In genomic region chr7:33155811-33156210, GRCh38 we compare ENCODE assay signal across 24 cellular contexts. TPM values are rescaled to one million over a fixed set of nuclear protein-coding genes. Genes with fewer than 3 reads are reported as not detected.
A peak's percentile ranks its signal among the peaks of the same experiment; 100 is the strongest.
DNase-seq lines count a peak whose midpoint lies in the region; ATAC-seq and TF ChIP-seq lines count a peak whose summit lies in the region.
"Had no signal": no experiment of that assay in that cellular context is flagged by ENCODE, and none has a peak within 500 bp of the region (broad histone marks: within the 10 kb centered on the region; RNA-seq: fewer than 3 reads in every experiment).

No MANE protein-coding gene starts in this region.

- no peak overlapping the region for H3K27ac ChIP-seq in esophagus squamous epithelium
- H3K27ac ChIP-seq: foreskin keratinocyte, psoas muscle had no signal

- no peaks in the 10 kb centered on the region for H3K27me3 ChIP-seq in esophagus squamous epithelium
- H3K27me3 ChIP-seq: foreskin keratinocyte had no signal

- no peaks in the 10 kb centered on the region for H3K9me3 Mint-ChIP-seq in activated T-helper 17 cell treated with anti-CD3 and anti-CD28 coated beads, Interleukin-2, amount 50 U/mL, for 72 hours
- H3K9me3 Mint-ChIP-seq: activated naive CD8-positive, alpha-beta T cell treated with anti-CD3 and anti-CD28 coated beads, Interleukin-2, amount 50 U/mL, for 24 hours; CD4-positive, CD25-positive, alpha-beta regulatory T cell; central memory CD8-positive, alpha-beta T cell; mesothelial cell of epicardium; nephron had no signal

- H3K9me3 ChIP-seq in esophagus squamous epithelium, result no peaks in the 10 kb centered on the region
- H3K9me3 ChIP-seq: psoas muscle had no signal

- TF ChIP-seq POLR2A in esophagus squamous epithelium (IDR thresholded peaks at IDR 0.05), result no peak

- DNase-seq in AG04449 (ENCODE audit: low read depth, low spot score) (peak; percentile 70), HCEC 1CT (peak; percentile 60), astrocyte of the spinal cord (ENCODE audit: low read depth, low spot score) (peak; percentile 91), glomerular visceral epithelial cell (ENCODE audit: extremely low spot score) (peak; percentile 76), esophagus squamous epithelium (lab: John Stamatoyannopoulos, UW) (no peak)
- DNase-seq in activated CD8-positive, alpha-beta memory T cell treated with anti-CD3 and anti-CD28 coated beads for 24 hours, result no peak
- DNase-seq: ACHN; activated CD8-positive, alpha-beta memory T cell treated with anti-CD3 and anti-CD28 coated beads, Interleukin-2, amount 10 ng/mL, durations not matched to agents 7 days and 5 days; activated naive CD8-positive, alpha-beta T cell treated with anti-CD3 and anti-CD28 coated beads, Interleukin-2, amount 50 U/mL, for 24 hours; CD4-positive, CD25-positive, alpha-beta regulatory T cell; DMS 273 treated with DMSO at 0.1 percent for 48 hours; effector memory CD4-positive, alpha-beta T cell; foreskin keratinocyte; NCI-H1930; NCI-H446 treated with DMSO at 0.1 percent for 48 hours; psoas muscle; RPMI8226; SW 1271 had no signal

- no peak overlapping the region for H3K27ac Mint-ChIP-seq in activated T-helper 17 cell treated with anti-CD3 and anti-CD28 coated beads, Interleukin-2, amount 50 U/mL, for 72 hours
- H3K27ac Mint-ChIP-seq: activated CD8-positive, alpha-beta memory T cell treated with anti-CD3 and anti-CD28 coated beads, Interleukin-2, amount 10 ng/mL, durations not matched to agents 7 days and 5 days; activated naive CD8-positive, alpha-beta T cell treated with anti-CD3 and anti-CD28 coated beads, Interleukin-2, amount 50 U/mL, for 24 hours; CD4-positive, CD25-positive, alpha-beta regulatory T cell; mesothelial cell of epicardium; nephron had no signal

- H3K4me1 ChIP-seq in esophagus squamous epithelium, result no peaks in the 10 kb centered on the region
- H3K4me1 ChIP-seq: foreskin keratinocyte had no signal

- POLR2A ChIA-PET in AG04449 (lab: Yijun Ruan, JAX), result no interaction called here

- CTCF ChIA-PET in AG04449 (lab: Yijun Ruan, JAX), result no interaction called here

- intact Hi-C loops in esophagus squamous epithelium (cut with DNase I), result no loop called here

- TF ChIP-seq CTCF in AG04449 (IDR thresholded peaks at IDR 0.05; ENCODE audit: insufficient read depth, low read length, missing control alignments) (no peak), astrocyte of the spinal cord (IDR thresholded peaks at IDR 0.05; ENCODE audit: low read depth, low read length) (no peak), esophagus squamous epithelium (IDR thresholded peaks at IDR 0.05) (no peak)

- no peak overlapping the region for H3K4me3 ChIP-seq in AG04449 (ENCODE audit: low read depth, low read length)
- H3K4me3 ChIP-seq in astrocyte of the spinal cord (ENCODE audit: low read depth, low read length), result no peak overlapping the region
- H3K4me3 ChIP-seq in esophagus squamous epithelium, result no peak overlapping the region
- H3K4me3 ChIP-seq: K562, psoas muscle had no signal

- no peaks in the 10 kb centered on the region for H3K4me1 Mint-ChIP-seq in activated T-helper 17 cell treated with anti-CD3 and anti-CD28 coated beads, Interleukin-2, amount 50 U/mL, for 72 hours
- H3K4me1 Mint-ChIP-seq: activated naive CD8-positive, alpha-beta T cell treated with anti-CD3 and anti-CD28 coated beads, Interleukin-2, amount 50 U/mL, for 24 hours; central memory CD8-positive, alpha-beta T cell had no signal

- ATAC-seq in HG02981 (IDR thresholded peaks at IDR 0.05; ENCODE audit: unreplicated experiment), result no peak
- no peak for ATAC-seq in activated T-helper 17 cell treated with anti-CD3 and anti-CD28 coated beads, Interleukin-2, amount 50 U/mL, for 72 hours (replicated peaks)
- ATAC-seq: activated CD8-positive, alpha-beta memory T cell treated with anti-CD3 and anti-CD28 coated beads, Interleukin-2, amount 10 ng/mL, durations not matched to agents 7 days and 5 days; activated naive CD8-positive, alpha-beta T cell treated with anti-CD3 and anti-CD28 coated beads, Interleukin-2, amount 50 U/mL, for 24 hours; foreskin keratinocyte; K562; psoas muscle had no signal

- H3K4me3 Mint-ChIP-seq in activated T-helper 17 cell treated with anti-CD3 and anti-CD28 coated beads, Interleukin-2, amount 50 U/mL, for 72 hours, result no peak overlapping the region
- H3K4me3 Mint-ChIP-seq: activated CD8-positive, alpha-beta memory T cell treated with anti-CD3 and anti-CD28 coated beads, Interleukin-2, amount 10 ng/mL, durations not matched to agents 7 days and 5 days; activated naive CD8-positive, alpha-beta T cell treated with anti-CD3 and anti-CD28 coated beads, Interleukin-2, amount 50 U/mL, for 24 hours; CD4-positive, CD25-positive, alpha-beta regulatory T cell; central memory CD8-positive, alpha-beta T cell; mesothelial cell of epicardium; nephron had no signal

- H3K36me3 ChIP-seq in esophagus squamous epithelium, result peaks cover 0 to 12% (median 0%) of the 10 kb centered on the region in 3 donors

- peaks cover 32% of the 10 kb centered on the region for H3K36me3 Mint-ChIP-seq in activated T-helper 17 cell treated with anti-CD3 and anti-CD28 coated beads, Interleukin-2, amount 50 U/mL, for 72 hours (ENCODE audit: low read depth)

- in situ Hi-C loops in astrocyte of the spinal cord (cut with HindIII; ENCODE audit: low sequenced_read_pairs), result no loop called here

- 68 to 91% methylated on average over 2 of the region's 2 CpGs for WGBS in esophagus squamous epithelium, 2 donors

- H3K27me3 Mint-ChIP-seq in activated T-helper 17 cell treated with anti-CD3 and anti-CD28 coated beads, Interleukin-2, amount 50 U/mL, for 72 hours, result no peaks in the 10 kb centered on the region
- H3K27me3 Mint-ChIP-seq: activated CD8-positive, alpha-beta memory T cell treated with anti-CD3 and anti-CD28 coated beads, Interleukin-2, amount 10 ng/mL, durations not matched to agents 7 days and 5 days; activated naive CD8-positive, alpha-beta T cell treated with anti-CD3 and anti-CD28 coated beads, Interleukin-2, amount 50 U/mL, for 24 hours; CD4-positive, CD25-positive, alpha-beta regulatory T cell; central memory CD8-positive, alpha-beta T cell had no signal

RNA-seq across cellular contexts. Expression of gene BBS9, which starts 26.4 kb away (rescaled TPM):
- 10 to 100 TPM in 1 of 4 donors, 1 to 10 TPM in 3; 4.8 to 16.8 (median 7.6) TPM for total RNA-seq in esophagus squamous epithelium
- total RNA-seq in activated T-helper 17 cell treated with anti-CD3 and anti-CD28 coated beads, Interleukin-2, amount 50 U/mL, for 72 hours, result 10 to 100 TPM; 11.3 to 14.4 TPM

RNA-seq across cellular contexts. Expression of gene RP9, which starts 46.6 kb away (rescaled TPM):
- total RNA-seq in esophagus squamous epithelium, result 1 to 10 TPM; 1.5 to 5.9 (median 4.4) TPM
- total RNA-seq in activated T-helper 17 cell treated with anti-CD3 and anti-CD28 coated beads, Interleukin-2, amount 50 U/mL, for 72 hours, result 10 to 100 TPM in 1 of 2 donors, 1 to 10 TPM in 1; 5.2 to 11.2 TPM

Comparison
In these comparisons a context has a peak if more than half of its experiments do, and no peak if none do; other contexts are left out.
1. DNase-seq: peak in AG04449 (single experiment), HCEC 1CT (single experiment), astrocyte of the spinal cord (single experiment) and glomerular visceral epithelial cell (single experiment); none in esophagus squamous epithelium (single experiment) and activated CD8-positive, alpha-beta memory T cell treated with anti-CD3 and anti-CD28 coated beads for 24 hours (single experiment).